23 cellular contexts compared by ENCODE assay signal in genomic region chr2:5465859-5466258, GRCh38.
"Had no signal": no experiment of that assay in that cellular context is flagged by ENCODE, and none has a peak within 500 bp of the region (broad histone marks: within the 10 kb centered on the region; RNA-seq: fewer than 3 reads in every experiment).

No MANE protein-coding gene starts in this region.

- H3K36me3 Mint-ChIP-seq: immature natural killer cell, memory B cell had no signal

- H3K36me3 ChIP-seq: esophagus muscularis mucosa, gastroesophageal sphincter, heart left ventricle had no signal

- ATAC-seq: foreskin keratinocyte, gastroesophageal sphincter, heart left ventricle, left colon, left lobe of liver, left ventricle myocardium superior, mucosa of descending colon had no signal

- H3K27me3 ChIP-seq: esophagus muscularis mucosa, foreskin keratinocyte, gastroesophageal sphincter, heart left ventricle had no signal

- H3K9me3 ChIP-seq: esophagus muscularis mucosa, gastroesophageal sphincter, heart left ventricle had no signal

- H3K4me3 ChIP-seq: coronary artery, dorsolateral prefrontal cortex, esophagus muscularis mucosa, gastroesophageal sphincter, heart left ventricle, hepatocyte, lung, mucosa of descending colon had no signal

- H3K27ac ChIP-seq: coronary artery, dorsolateral prefrontal cortex, esophagus muscularis mucosa, foreskin keratinocyte, gastroesophageal sphincter, heart left ventricle, hepatocyte had no signal

- H3K4me3 Mint-ChIP-seq: immature natural killer cell, memory B cell had no signal

- H3K9me3 Mint-ChIP-seq: memory B cell had no signal

- H3K4me1 Mint-ChIP-seq: immature natural killer cell, memory B cell had no signal

- H3K4me1 ChIP-seq: esophagus muscularis mucosa, foreskin keratinocyte, gastroesophageal sphincter had no signal

- DNase-seq: dermis blood vessel endothelial cell; dorsolateral prefrontal cortex; effector CD4-positive, alpha-beta T cell; effector memory CD4-positive, alpha-beta T cell; foreskin keratinocyte; heart left ventricle; hypothalamus; immature natural killer cell; islet precursor cell; kidney; kidney glomerular epithelial cell; left colon; left ventricle myocardium superior; mammary epithelial cell; mesendoderm; mucosa of descending colon had no signal

- H3K27ac Mint-ChIP-seq: immature natural killer cell, memory B cell had no signal
